In genomic region chr17:16996726-16997125, GRCh38 we compare ENCODE assay signal across 14 cellular contexts. TPM values are rescaled to one million over a fixed set of nuclear protein-coding genes. Genes with fewer than 3 reads are reported as not detected.
"Had no signal": no experiment of that assay in that cellular context is flagged by ENCODE, and none has a peak within 500 bp of the region (broad histone marks: within the 10 kb centered on the region; RNA-seq: fewer than 3 reads in every experiment).

No MANE protein-coding gene starts in this region.

RNA-seq across cellular contexts. Expression of gene TNFRSF13B, which starts 24.8 kb away (rescaled TPM):
- total RNA-seq: neural crest cell, occipital lobe, osteoblast, ovary, prostate gland, pulmonary artery endothelial cell, right atrium auricular region, sciatic nerve, smooth muscle cell, testis, upper lobe of right lung, urinary bladder, uterus had no signal
- polyA plus RNA-seq: naive thymus-derived CD8-positive, alpha-beta T cell; smooth muscle cell had no signal
